ENCODE assay signal across 20 cellular contexts in genomic region chrY:16841536-16841935, GRCh38.
"Had no signal": no experiment of that assay in that cellular context is flagged by ENCODE, and none has a peak within 500 bp of the region (broad histone marks: within the 10 kb centered on the region; RNA-seq: fewer than 3 reads in every experiment).

No MANE protein-coding gene starts in this region.

- FAIRE-seq: colon, keratinocyte, urothelium cell line had no signal

- DNase-seq: activated B cell treated with CpG ODN at 0.5 μM for 24 hours; activated CD4-positive, alpha-beta T cell treated with anti-CD3 and anti-CD28 coated beads for 36 hours; activated CD4-positive, alpha-beta T cell treated with anti-CD3 and anti-CD28 coated beads, Interleukin-2, amount 50 U/mL, for 48 hours; activated CD8-positive, alpha-beta memory T cell treated with anti-CD3 and anti-CD28 coated beads, Interleukin-2, amount 50 U/mL, for 48 hours; activated naive CD4-positive, alpha-beta T cell; activated T-cell treated with anti-CD3 and anti-CD28 coated beads, Interleukin-2, amount 50 U/mL, for 4 hours; effector memory CD4-positive, alpha-beta T cell; lower lobe of right lung; naive thymus-derived CD4-positive, alpha-beta T cell; retina; stimulated activated CD4-positive, alpha-beta T cell treated with anti-CD3 and anti-CD28 coated beads, Interleukin-2, amount 100 ng/mL, for 48 hours; stimulated activated CD8-positive, alpha-beta memory T cell treated with anti-CD3 and anti-CD28 coated beads, Interleukin-4, amount 100 ng/mL, for 48 hours; stimulated activated naive B cell treated with anti-CD40 and anti-IgM and Interleukin-4, amounts not matched to agents 10 μg/mL and 1 μg/mL and 100 μg/mL, for 72 hours; transverse colon had no signal

- H3K4me3 ChIP-seq: adrenal gland, ascending aorta, lower lobe of right lung, neural progenitor cell, transverse colon had no signal
